7 cellular contexts compared by ENCODE assay signal in the genomic region with DNA sequence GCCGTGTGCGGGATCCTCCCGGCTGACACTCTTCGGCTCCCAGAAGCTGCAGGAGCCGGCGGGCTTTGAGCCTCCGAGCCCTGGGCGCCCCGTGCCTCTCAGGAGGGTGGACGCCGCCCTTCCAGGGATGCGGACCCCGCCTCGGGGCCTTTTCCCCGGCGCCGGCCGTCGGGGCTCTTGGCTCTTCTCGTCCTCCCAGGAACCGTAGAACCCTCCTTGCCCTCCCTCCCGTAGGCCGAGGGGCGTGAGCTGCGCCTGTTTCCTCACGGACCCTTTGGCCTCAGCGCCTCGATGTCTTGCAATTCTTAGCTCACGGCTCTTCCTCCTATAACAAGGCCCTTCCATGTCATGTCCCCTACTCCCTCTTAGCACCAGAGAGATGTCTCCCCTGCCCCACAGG. TPM values are rescaled to one million over a fixed set of nuclear protein-coding genes. Genes with fewer than 3 reads are reported as not detected.
A peak's percentile ranks its signal among the peaks of the same experiment; 100 is the strongest.
DNase-seq lines count a peak whose midpoint lies in the region; TF ChIP-seq lines count a peak whose summit lies in the region.
"Not testable (repeated sequence)": the region's sequence is repeated elsewhere in the genome, so short reads cannot be mapped to it uniquely, and the experiment has no call there.

No MANE protein-coding gene starts in this region.

- H2BK20ac ChIP-seq in H9 (ENCODE audit: low read depth, low read length, poor library complexity, severe bottlenecking) = not testable (repeated sequence)

- H3K27ac ChIP-seq in H9 (ENCODE audit: insufficient read length, low read depth, low read length); brain microvascular endothelial cell: not testable (repeated sequence)

- peaks cover 12 to 21% of the 10 kb centered on the region in 2 experiments for H3K4me1 Mint-ChIP-seq in H9
- not testable (repeated sequence) for H3K4me1 Mint-ChIP-seq in endothelial cell (ENCODE audit: unreplicated experiment); neural crest cell

- not testable (repeated sequence) for H4K5ac ChIP-seq in H9 (ENCODE audit: insufficient read length, low read depth, low read length)

- H3K4me3 ChIP-seq in brain microvascular endothelial cell (ENCODE audit: low read depth, low read length) (peak overlapping the region; percentile 42), skeletal muscle cell (ENCODE audit: low read depth, low read length) (peak overlapping the region; percentile 26)

- H3K4ac ChIP-seq in H9 (ENCODE audit: low read depth, low read length) = not testable (repeated sequence)

- not testable (repeated sequence) for TF ChIP-seq CTCF in H9 (conservative IDR thresholded peaks at IDR 0.05); brain microvascular endothelial cell (IDR thresholded peaks at IDR 0.05; ENCODE audit: low read depth, low read length, missing control alignments); endothelial cell (IDR thresholded peaks at IDR 0.05; ENCODE audit: unreplicated experiment); neural crest cell (conservative IDR thresholded peaks at IDR 0.05)

- in situ Hi-C loops in brain microvascular endothelial cell (cut with HindIII; ENCODE audit: low pct_ligation_motif_present, low sequenced_read_pairs) = not testable (repeated sequence)

- H3K9ac ChIP-seq in H9 (ENCODE audit: extremely low read depth, insufficient read length, low read length) = not testable (repeated sequence)

- H3K79me2 ChIP-seq in H9 (ENCODE audit: insufficient read depth, low read length) = not testable (repeated sequence)

- H2AFZ ChIP-seq in H9 (ENCODE audit: low read length) = not testable (repeated sequence)

- H3K56ac ChIP-seq in H9 (ENCODE audit: insufficient read length, low read depth, low read length) = not testable (repeated sequence)

- H3K18ac ChIP-seq in H9 (ENCODE audit: insufficient read length, low read depth, low read length) = not testable (repeated sequence)

- H2BK12ac ChIP-seq in H9 (ENCODE audit: insufficient read length, low read depth, low read length) = not testable (repeated sequence)

- H2BK5ac ChIP-seq in H9 (ENCODE audit: insufficient read length, low read length) = not testable (repeated sequence)

- not testable (repeated sequence) for H3K23ac ChIP-seq in H9 (ENCODE audit: insufficient read length, low read depth, low read length)

- H2BK120ac ChIP-seq in H9 (ENCODE audit: low read depth, low read length, poor library complexity, severe bottlenecking) = not testable (repeated sequence)

- not testable (repeated sequence) for H3K23me2 ChIP-seq in H9 (ENCODE audit: insufficient read length, low read depth, low read length, poor library complexity, severe bottlenecking)

- not testable (repeated sequence) for H3K36me3 Mint-ChIP-seq in H9 (ENCODE audit: insufficient read depth in 1 of 3, low read depth in 3 of 3); endothelial cell (ENCODE audit: low read depth, unreplicated experiment); neural crest cell (ENCODE audit: low read depth)

- H2BK15ac ChIP-seq in H9 (ENCODE audit: low read depth, low read length) = not testable (repeated sequence)

- H4K91ac ChIP-seq in H9 (ENCODE audit: insufficient read length, low read depth, low read length) = not testable (repeated sequence)

- not testable (repeated sequence) for H3K9me3 ChIP-seq in H9 (ENCODE audit: control insufficient read depth, low read depth, low read length)

- H3K36me3 ChIP-seq in brain microvascular endothelial cell (replicated peaks) = not testable (repeated sequence)

- H2AK5ac ChIP-seq in H9 (ENCODE audit: insufficient read length, low read length) = not testable (repeated sequence)

- H3K4me1 ChIP-seq in H9 (ENCODE audit: insufficient read depth, low read length) = not testable (repeated sequence)

- not testable (repeated sequence) for H3K4me2 ChIP-seq in H9 (ENCODE audit: insufficient read depth, insufficient read length, low read length)

- H3K79me1 ChIP-seq in H9 (ENCODE audit: insufficient read depth, low read depth, low read length, poor library complexity, severe bottlenecking) = not testable (repeated sequence)

- not testable (repeated sequence) for H3K14ac ChIP-seq in H9 (ENCODE audit: insufficient read depth, low read length)

- DNase-seq in H9 = peak; percentile 49
- DNase-seq in SK-N-DZ (ENCODE audit: low spot score) = peak; percentile 0
- DNase-seq in brain microvascular endothelial cell; neural crest cell (ENCODE audit: low read depth, low spot score); skeletal muscle cell (ENCODE audit: low read depth): not testable (repeated sequence)
- DNase-seq in endothelial cell (ENCODE audit: low spot score) = peak; percentile 4
- DNase-seq in iPS-NIHi11 (ENCODE audit: low spot score) = peak; percentile 3

- H3T11ph ChIP-seq in H9 (ENCODE audit: low read length) = not testable (repeated sequence)

- WGBS in H9 (ENCODE audit: extremely low coverage, insufficient read length, low lambda C conversion rate) = no CpG with 5 or more reads among the region's 29 CpGs

- H4K20me1 ChIP-seq in H9 (ENCODE audit: control insufficient read depth, insufficient read depth, insufficient read length) = not testable (repeated sequence)

- H3K4me3 Mint-ChIP-seq in H9 = peak overlapping the region; percentile 65 to 86
- H3K4me3 Mint-ChIP-seq in endothelial cell (ENCODE audit: unreplicated experiment) = not testable (repeated sequence)
- peak overlapping the region; percentile 77 for H3K4me3 Mint-ChIP-seq in neural crest cell

- H3K27ac Mint-ChIP-seq in H9; endothelial cell (ENCODE audit: unreplicated experiment); neural crest cell (ENCODE audit: unreplicated experiment): not testable (repeated sequence)

- H3K27me3 Mint-ChIP-seq in H9 (ENCODE audit: low read depth) = not testable (repeated sequence)
- H3K27me3 Mint-ChIP-seq in endothelial cell (ENCODE audit: unreplicated experiment) (peaks cover 11% of the 10 kb centered on the region), neural crest cell (ENCODE audit: low read depth) (peaks cover 11% of the 10 kb centered on the region)

- H4K8ac ChIP-seq in H9 (replicated peaks; ENCODE audit: insufficient read length, low read depth, low read length) = not testable (repeated sequence)

- not testable (repeated sequence) for H3K9me3 Mint-ChIP-seq in H9; endothelial cell (ENCODE audit: unreplicated experiment); neural crest cell

- H3K27me3 ChIP-seq in H9 (ENCODE audit: insufficient read depth, low read length); brain microvascular endothelial cell (replicated peaks): not testable (repeated sequence)

RNA-seq across cellular contexts. Expression of gene RNU1-3, which starts 13.6 kb away (rescaled TPM):
- total RNA-seq in H9 (2021) = 1,874 and 2,051 TPM in 2 replicates
- polyA plus RNA-seq in SK-N-DZ (2014; cell fraction: cytosol; rRNA removed) = not detected in 2 replicates
- not detected in 2 replicates for polyA plus RNA-seq in SK-N-DZ (2014; cell fraction: nucleus; rRNA removed)
- 3,428 TPM for total RNA-seq in endothelial cell (ENCODE audit: unreplicated experiment)
- total RNA-seq in neural crest cell = 2,478 and 3,042 TPM in 2 replicates

RNA-seq across cellular contexts. Expression of gene RNU1-4, which starts 60.0 kb away (rescaled TPM):
- total RNA-seq in H9 (2021) (1,874 and 2,051 TPM in 2 replicates), endothelial cell (ENCODE audit: unreplicated experiment) (3,428 TPM), neural crest cell (2,478 and 3,042 TPM in 2 replicates)
- polyA plus RNA-seq in SK-N-DZ (2014; cell fraction: cytosol; rRNA removed) = not detected in 2 replicates
- not detected in 2 replicates for polyA plus RNA-seq in SK-N-DZ (2014; cell fraction: nucleus; rRNA removed)
